14 cellular contexts compared by ENCODE assay signal in genomic region chr16:88902744-88903143, GRCh38. TPM values are rescaled to one million over a fixed set of nuclear protein-coding genes. Genes with fewer than 3 reads are reported as not detected.
DNase-seq lines count a peak whose midpoint lies in the region; ATAC-seq and TF ChIP-seq lines count a peak whose summit lies in the region.
"Had no signal": no experiment of that assay in that cellular context is flagged by ENCODE, and none has a peak within 500 bp of the region (broad histone marks: within the 10 kb centered on the region; RNA-seq: fewer than 3 reads in every experiment).

No MANE protein-coding gene starts in this region.

- H3K36me3 ChIP-seq in GM23338 (ENCODE audit: insufficient read depth) (no peaks in the 10 kb centered on the region), neuronal stem cell (replicated peaks in 1 of 2; ENCODE audit: control insufficient read depth in 2 of 2, insufficient read depth in 2 of 2, low read length in 2 of 2) (no peaks in the 10 kb centered on the region), body of pancreas (replicated peaks in 1 of 2; ENCODE audit: insufficient read depth in 1 of 2, low read depth in 2 of 2) (no peaks in the 10 kb centered on the region)
- H3K36me3 ChIP-seq: BE2C had no signal

- no peaks in the 10 kb centered on the region for H3K36me3 Mint-ChIP-seq in GM23338 (ENCODE audit: low read depth)
- no peaks in the 10 kb centered on the region for H3K36me3 Mint-ChIP-seq in WTC11
- H3K36me3 Mint-ChIP-seq in stimulated activated naive B cell treated with anti-CD40 and anti-IgM and Interleukin-4, amounts not matched to agents 10 μg/mL and 1 μg/mL and 100 μg/mL, for 72 hours: peaks cover 12 to 24% of the 10 kb centered on the region in 2 donors
- H3K36me3 Mint-ChIP-seq in activated T-helper 2 cell treated with anti-CD3 and anti-CD28 coated beads, Interferon-gamma antibody, Interleukin-2, Interleukin-4, amounts not matched to agents 10 μg/mL and 5 μg/mL and 100 μg/mL, durations not matched to agents 14 hours and 24 hours and 36 hours (ENCODE audit: low read depth): no peaks in the 10 kb centered on the region
- H3K36me3 Mint-ChIP-seq: CD8-positive, alpha-beta memory T cell; IgD-negative memory B cell had no signal

- H3K4me1 ChIP-seq in GM23338 (ENCODE audit: insufficient read depth): no peaks in the 10 kb centered on the region
- H3K4me1 ChIP-seq in neuronal stem cell (ENCODE audit: control insufficient read depth in 2 of 2, insufficient read depth in 1 of 2, low read depth in 1 of 2, low read length in 2 of 2): peaks cover 0 to 8% of the 10 kb centered on the region in 2 donors
- no peaks in the 10 kb centered on the region for H3K4me1 ChIP-seq in body of pancreas
- H3K4me1 ChIP-seq: BE2C had no signal

- H3K79me2 ChIP-seq in GM23338 (replicated peaks; ENCODE audit: insufficient read depth): no peaks in the 10 kb centered on the region

- H3K4me1 Mint-ChIP-seq in GM23338 (peaks cover 9% of the 10 kb centered on the region; the same call in 2 of the 3 replicates), WTC11 (peaks cover 2% of the 10 kb centered on the region; the same call in 1 of the 2 replicates)
- H3K4me1 Mint-ChIP-seq in stimulated activated naive B cell treated with anti-CD40 and anti-IgM and Interleukin-4, amounts not matched to agents 10 μg/mL and 1 μg/mL and 100 μg/mL, for 72 hours: peaks cover 11 to 26% of the 10 kb centered on the region in 2 donors
- H3K4me1 Mint-ChIP-seq in activated T-helper 2 cell treated with anti-CD3 and anti-CD28 coated beads, Interferon-gamma antibody, Interleukin-2, Interleukin-4, amounts not matched to agents 10 μg/mL and 5 μg/mL and 100 μg/mL, durations not matched to agents 14 hours and 24 hours and 36 hours (ENCODE audit: low read depth): no peaks in the 10 kb centered on the region

- H3K4me3 Mint-ChIP-seq in GM23338 (no peak overlapping the region), WTC11 (no peak overlapping the region)
- no peak overlapping the region for H3K4me3 Mint-ChIP-seq in stimulated activated naive B cell treated with anti-CD40 and anti-IgM and Interleukin-4, amounts not matched to agents 10 μg/mL and 1 μg/mL and 100 μg/mL, for 72 hours
- H3K4me3 Mint-ChIP-seq in activated T-helper 2 cell treated with anti-CD3 and anti-CD28 coated beads, Interferon-gamma antibody, Interleukin-2, Interleukin-4, amounts not matched to agents 10 μg/mL and 5 μg/mL and 100 μg/mL, durations not matched to agents 14 hours and 24 hours and 36 hours (ENCODE audit: low read depth): no peak overlapping the region
- H3K4me3 Mint-ChIP-seq: CD8-positive, alpha-beta memory T cell had no signal

- no peak overlapping the region for H3K4ac ChIP-seq in neuronal stem cell (ENCODE audit: low read length)

- H3K23ac ChIP-seq in neuronal stem cell (ENCODE audit: low read depth, low read length, poor library complexity): peak overlapping the region; percentile 43

- no peaks in the 10 kb centered on the region for H4K20me1 ChIP-seq in GM23338 (replicated peaks; ENCODE audit: insufficient read depth)

- H3K9me2 ChIP-seq in GM23338 (ENCODE audit: insufficient read depth): no peaks in the 10 kb centered on the region

- H2BK120ac ChIP-seq in neuronal stem cell (ENCODE audit: low read depth, low read length): no peak overlapping the region

- no peak for DNase-seq in GM23338 (ENCODE audit: low spot score)
- DNase-seq in WTC11 (ENCODE audit: low spot score): no peak
- DNase-seq in neuronal stem cell (ENCODE audit: low spot score): no peak
- no peak for DNase-seq in stimulated activated naive B cell treated with anti-CD40 and anti-IgM and Interleukin-4, amounts not matched to agents 10 μg/mL and 1 μg/mL and 100 μg/mL, for 72 hours
- no peak for DNase-seq in activated T-helper 2 cell treated with anti-CD3 and anti-CD28 coated beads, Interferon-gamma antibody, Interleukin-2, Interleukin-4, amounts not matched to agents 10 μg/mL and 5 μg/mL and 100 μg/mL, durations not matched to agents 14 hours and 24 hours and 36 hours (ENCODE audit: low spot score)
- no peak for DNase-seq in body of pancreas
- DNase-seq: BE2C; CD8-positive, alpha-beta memory T cell; DMS53; GF-D8 had no signal

- H3K27me3 ChIP-seq in GM23338 (ENCODE audit: insufficient read depth) (no peaks in the 10 kb centered on the region), neuronal stem cell (ENCODE audit: control insufficient read depth in 3 of 3, insufficient read depth in 3 of 3, low read depth in 1 of 3, low read length in 3 of 3) (peaks cover 0 to 28% (median 0%) of the 10 kb centered on the region in 3 experiments), body of pancreas (no peaks in the 10 kb centered on the region)

- no peak for TF ChIP-seq CTCF in GM23338 (conservative IDR thresholded peaks at IDR 0.05; ENCODE audit: low read depth in 2 of 2)
- no peak for TF ChIP-seq CTCF in WTC11 (IDR thresholded peaks at IDR 0.05)
- no peak for TF ChIP-seq CTCF in body of pancreas (IDR thresholded peaks at IDR 0.05)

- H3K27ac Mint-ChIP-seq in GM23338 (peak overlapping the region; percentile 31; the same call in 1 of the 2 replicates), WTC11 (peak overlapping the region; percentile 57; the same call in 1 of the 2 replicates)
- H3K27ac Mint-ChIP-seq in stimulated activated naive B cell treated with anti-CD40 and anti-IgM and Interleukin-4, amounts not matched to agents 10 μg/mL and 1 μg/mL and 100 μg/mL, for 72 hours: peak overlapping the region; percentile 65
- no peak overlapping the region for H3K27ac Mint-ChIP-seq in activated T-helper 2 cell treated with anti-CD3 and anti-CD28 coated beads, Interferon-gamma antibody, Interleukin-2, Interleukin-4, amounts not matched to agents 10 μg/mL and 5 μg/mL and 100 μg/mL, durations not matched to agents 14 hours and 24 hours and 36 hours
- H3K27ac Mint-ChIP-seq: CD8-positive, alpha-beta memory T cell had no signal

- WGBS in neuronal stem cell (ENCODE audit: extremely low coverage in 2 of 2, insufficient read length in 2 of 2, insufficient replicate concordance in 1 of 2), 2 donors: no CpG with 5 or more reads among the region's 16 CpGs
- 74 to 79% methylated on average over 12 to 16 of the region's 16 CpGs for WGBS in body of pancreas, 2 donors

- H2BK12ac ChIP-seq in neuronal stem cell (ENCODE audit: low read length): no peak overlapping the region

- no peak overlapping the region for H3K27ac ChIP-seq in GM23338 (ENCODE audit: low read depth)
- no peak overlapping the region for H3K27ac ChIP-seq in neuronal stem cell (replicated peaks; ENCODE audit: low read length)
- H3K27ac ChIP-seq in body of pancreas: no peak overlapping the region

- ATAC-seq in GM23338 (no peak), WTC11 (no peak), body of pancreas (no peak), HG02588 (IDR thresholded peaks at IDR 0.05; ENCODE audit: unreplicated experiment) (no peak)
- no peak for ATAC-seq in stimulated activated naive B cell treated with anti-CD40 and anti-IgM and Interleukin-4, amounts not matched to agents 10 μg/mL and 1 μg/mL and 100 μg/mL, for 72 hours (replicated peaks)
- ATAC-seq: HCT116 had no signal

- H3K4me3 ChIP-seq in GM23338 (no peak overlapping the region), neuronal stem cell (ENCODE audit: low read length in 2 of 2) (no peak overlapping the region), body of pancreas (no peak overlapping the region)

- H3F3A ChIP-seq in GM23338 (replicated peaks; ENCODE audit: low read depth): no peaks in the 10 kb centered on the region

- no peak overlapping the region for H3K9ac ChIP-seq in neuronal stem cell (ENCODE audit: low read depth, low read length, poor library complexity)

- no peak overlapping the region for H3K18ac ChIP-seq in neuronal stem cell (ENCODE audit: low read length)

- H2BK15ac ChIP-seq in neuronal stem cell (ENCODE audit: low read length): peak overlapping the region; percentile 6

- H3K4me2 ChIP-seq in GM23338: no peak overlapping the region
- H3K4me2 ChIP-seq in neuronal stem cell (ENCODE audit: insufficient read depth, low read length, poor library complexity, severe bottlenecking): no peak overlapping the region

- H3K9me3 ChIP-seq in neuronal stem cell (replicated peaks in 1 of 2; ENCODE audit: control insufficient read depth in 2 of 2, insufficient read depth in 1 of 2, low read depth in 1 of 2, low read length in 2 of 2): no peaks in the 10 kb centered on the region
- no peaks in the 10 kb centered on the region for H3K9me3 ChIP-seq in body of pancreas
- H3K9me3 ChIP-seq: BE2C had no signal

- POLR2A ChIA-PET in WTC11 (lab: Charles Lee): no interaction called here

- H3K14ac ChIP-seq in neuronal stem cell (ENCODE audit: low read length): no peak overlapping the region

- no peak overlapping the region for H2AFZ ChIP-seq in GM23338
- no peak overlapping the region for H2AFZ ChIP-seq in neuronal stem cell (ENCODE audit: low read length)

- H3K9me3 Mint-ChIP-seq in GM23338 (no peaks in the 10 kb centered on the region), WTC11 (no peaks in the 10 kb centered on the region)
- H3K9me3 Mint-ChIP-seq in stimulated activated naive B cell treated with anti-CD40 and anti-IgM and Interleukin-4, amounts not matched to agents 10 μg/mL and 1 μg/mL and 100 μg/mL, for 72 hours: no peaks in the 10 kb centered on the region
- no peaks in the 10 kb centered on the region for H3K9me3 Mint-ChIP-seq in activated T-helper 2 cell treated with anti-CD3 and anti-CD28 coated beads, Interferon-gamma antibody, Interleukin-2, Interleukin-4, amounts not matched to agents 10 μg/mL and 5 μg/mL and 100 μg/mL, durations not matched to agents 14 hours and 24 hours and 36 hours
- H3K9me3 Mint-ChIP-seq: CD8-positive, alpha-beta memory T cell; IgD-negative memory B cell had no signal

- peak overlapping the region; percentile 68 for H2AK5ac ChIP-seq in neuronal stem cell (ENCODE audit: low read depth, low read length)

- CTCF ChIA-PET in WTC11 (lab: Charles Lee): no interaction called here

- peak overlapping the region; percentile 13 for H2BK5ac ChIP-seq in neuronal stem cell (ENCODE audit: low read length)

- no peaks in the 10 kb centered on the region for H3K79me1 ChIP-seq in neuronal stem cell (ENCODE audit: low read depth, low read length)

- TF ChIP-seq POLR2A in body of pancreas (IDR thresholded peaks at IDR 0.05): no peak

- H3K27me3 Mint-ChIP-seq in GM23338 (ENCODE audit: insufficient read depth, low read depth, poor library complexity): peaks cover 5% of the 10 kb centered on the region
- no peaks in the 10 kb centered on the region for H3K27me3 Mint-ChIP-seq in WTC11 (ENCODE audit: low read depth)
- no peaks in the 10 kb centered on the region for H3K27me3 Mint-ChIP-seq in stimulated activated naive B cell treated with anti-CD40 and anti-IgM and Interleukin-4, amounts not matched to agents 10 μg/mL and 1 μg/mL and 100 μg/mL, for 72 hours
- no peaks in the 10 kb centered on the region for H3K27me3 Mint-ChIP-seq in activated T-helper 2 cell treated with anti-CD3 and anti-CD28 coated beads, Interferon-gamma antibody, Interleukin-2, Interleukin-4, amounts not matched to agents 10 μg/mL and 5 μg/mL and 100 μg/mL, durations not matched to agents 14 hours and 24 hours and 36 hours (ENCODE audit: low read depth)
- H3K27me3 Mint-ChIP-seq: CD8-positive, alpha-beta memory T cell; IgD-negative memory B cell had no signal

- H4K91ac ChIP-seq in neuronal stem cell (ENCODE audit: low read depth, low read length, poor library complexity): no peak overlapping the region

- intact Hi-C loops in activated T-helper 2 cell treated with anti-CD3 and anti-CD28 coated beads, Interferon-gamma antibody, Interleukin-2, Interleukin-4, amounts not matched to agents 10 μg/mL and 5 μg/mL and 100 μg/mL, durations not matched to agents 14 hours and 24 hours and 36 hours (cut with micrococcal nuclease): no loop called here
- intact Hi-C loops in body of pancreas (cut with DNase I): no loop called here

- H4K8ac ChIP-seq in neuronal stem cell (ENCODE audit: low read depth, low read length): peak overlapping the region; percentile 1

RNA-seq across cellular contexts. Expression of gene PABPN1L, which starts 36.3 kb away (rescaled TPM):
- not detected in 2 replicates for total RNA-seq in GM23338 (2014; rRNA removed; shearing (Covaris generic))
- not detected in 2 replicates for polyA plus RNA-seq in GM23338 (2016; fragmentation: Nextera tagmentation; extraction: Ambion mirVana)
- total RNA-seq in WTC11 (2021) (not detected in 3 replicates), body of pancreas (not detected)
- polyA plus RNA-seq in neuronal stem cell (2013, experiment 1 of 2): not detected
- polyA plus RNA-seq in neuronal stem cell (2013, experiment 2 of 2): not detected
- total RNA-seq in activated T-helper 2 cell treated with anti-CD3 and anti-CD28 coated beads, Interferon-gamma antibody, Interleukin-2, Interleukin-4, amounts not matched to agents 10 μg/mL and 5 μg/mL and 100 μg/mL, durations not matched to agents 14 hours and 24 hours and 36 hours: not detected in 2 replicates
- total RNA-seq: CD8-positive, alpha-beta memory T cell; HT-29 had no signal
- polyA plus RNA-seq: CD8-positive, alpha-beta memory T cell; IgD-negative memory B cell had no signal

RNA-seq across cellular contexts. Expression of gene TRAPPC2L, which starts 45.8 kb away (rescaled TPM):
- 59.3 and 68.8 TPM in 2 replicates for total RNA-seq in GM23338 (2014; rRNA removed; shearing (Covaris generic))
- polyA plus RNA-seq in GM23338 (2016; fragmentation: Nextera tagmentation; extraction: Ambion mirVana): 167 and 171 TPM in 2 replicates
- total RNA-seq in WTC11 (2021) (63.1 to 82.0 TPM (median 64.5 TPM) in 3 replicates), body of pancreas (10 to 100 TPM in 1 of 2 donors, 1 to 10 TPM in 1; 7.6 to 35.5 TPM)
- 57.0 TPM for polyA plus RNA-seq in neuronal stem cell (2013, experiment 1 of 2)
- 58.2 TPM for polyA plus RNA-seq in neuronal stem cell (2013, experiment 2 of 2)
- total RNA-seq in activated T-helper 2 cell treated with anti-CD3 and anti-CD28 coated beads, Interferon-gamma antibody, Interleukin-2, Interleukin-4, amounts not matched to agents 10 μg/mL and 5 μg/mL and 100 μg/mL, durations not matched to agents 14 hours and 24 hours and 36 hours: 56.5 and 57.5 TPM in 2 replicates

RNA-seq across cellular contexts. Expression of gene GALNS, which starts 46.0 kb away (rescaled TPM):
- 16.4 and 18.8 TPM in 2 replicates for total RNA-seq in GM23338 (2014; rRNA removed; shearing (Covaris generic))
- polyA plus RNA-seq in GM23338 (2016; fragmentation: Nextera tagmentation; extraction: Ambion mirVana): 9.7 TPM in 2 replicates
- total RNA-seq in WTC11 (2021): 23.0 to 29.5 TPM (median 25.8 TPM) in 3 replicates
- polyA plus RNA-seq in neuronal stem cell (2013, experiment 1 of 2): 9.6 TPM
- polyA plus RNA-seq in neuronal stem cell (2013, experiment 2 of 2): 9.1 TPM
- total RNA-seq in activated T-helper 2 cell treated with anti-CD3 and anti-CD28 coated beads, Interferon-gamma antibody, Interleukin-2, Interleukin-4, amounts not matched to agents 10 μg/mL and 5 μg/mL and 100 μg/mL, durations not matched to agents 14 hours and 24 hours and 36 hours: 26.1 and 27.8 TPM in 2 replicates
- total RNA-seq in body of pancreas: 10 to 100 TPM in 1 of 2 donors, 1 to 10 TPM in 1; 8.8 to 48.8 TPM
